20 cellular contexts compared by ENCODE assay signal in the genomic region with DNA sequence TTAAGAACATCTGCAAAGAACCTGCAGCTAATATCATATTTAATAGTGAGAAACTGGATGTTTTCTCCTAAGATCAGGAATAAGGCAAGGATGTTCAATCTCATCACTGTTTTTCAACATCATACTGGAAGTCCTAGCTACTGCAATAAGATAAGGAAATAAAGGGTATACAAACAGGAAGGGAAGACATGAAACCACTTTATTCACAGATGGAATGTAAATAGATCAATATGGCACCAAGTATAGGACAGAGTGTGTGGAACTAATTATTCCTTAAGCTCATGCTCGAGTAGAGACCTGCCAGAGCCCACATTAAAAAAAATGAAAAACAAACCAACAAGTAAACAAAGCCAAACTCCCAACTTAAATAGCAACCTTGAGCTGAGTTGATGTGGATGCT. TPM values are rescaled to one million over a fixed set of nuclear protein-coding genes. Genes with fewer than 3 reads are reported as not detected.
DNase-seq lines count a peak whose midpoint lies in the region; ATAC-seq, FAIRE-seq and TF ChIP-seq lines count a peak whose summit lies in the region.
"Had no signal": no experiment of that assay in that cellular context is flagged by ENCODE, and none has a peak within 500 bp of the region (broad histone marks: within the 10 kb centered on the region; RNA-seq: fewer than 3 reads in every experiment).

No MANE protein-coding gene starts in this region.

- no peak for FAIRE-seq in HepG2 (lab: Jason Lieb, UNC)
- FAIRE-seq: GM19239 had no signal

- H4K20me1 ChIP-seq in HepG2 (ENCODE audit: insufficient read depth, low read length): no peaks in the 10 kb centered on the region
- H4K20me1 ChIP-seq: BLaER1 had no signal

- peaks cover 13% of the 10 kb centered on the region for H3K36me3 Mint-ChIP-seq in activated T-helper 2 cell treated with anti-CD3 and anti-CD28 coated beads, Interferon-gamma antibody, Interleukin-2, Interleukin-4, amounts not matched to agents 10 μg/mL and 5 μg/mL and 100 μg/mL, durations not matched to agents 14 hours and 24 hours and 36 hours (ENCODE audit: low read depth)
- H3K36me3 Mint-ChIP-seq in immature natural killer cell: peaks cover 0 to 6% (median 0%) of the 10 kb centered on the region in 3 donors
- H3K36me3 Mint-ChIP-seq: CD14-positive monocyte; CD4-positive, alpha-beta memory T cell; IgD-negative memory B cell had no signal

- CTCF ChIA-PET in HepG2 (lab: Yijun Ruan, JAX; ENCODE audit: low intra/inter-chr PET ratio, low total read pairs): no interaction called here

- H3K4me3 ChIP-seq in HepG2 (replicated peaks in 1 of 3; ENCODE audit: insufficient read depth in 1 of 3, low read depth in 2 of 3, low read length in 3 of 3) (no peak overlapping the region), right lobe of liver (no peak overlapping the region), gastrocnemius medialis (no peak overlapping the region)
- H3K4me3 ChIP-seq: BLaER1, HAP-1 had no signal

- H3K27me3 ChIP-seq in HepG2 (ENCODE audit: control insufficient read depth in 1 of 2, insufficient read depth in 2 of 2, low read length in 2 of 2) (no peaks in the 10 kb centered on the region), right lobe of liver (no peaks in the 10 kb centered on the region), gastrocnemius medialis (no peaks in the 10 kb centered on the region)
- H3K27me3 ChIP-seq: BLaER1 had no signal

- H3K9ac ChIP-seq in HepG2 (ENCODE audit: insufficient read depth, low read depth, low read length): no peak overlapping the region
- H3K9ac ChIP-seq: BLaER1 had no signal

- no peaks in the 10 kb centered on the region for H3K79me2 ChIP-seq in HepG2 (ENCODE audit: insufficient read depth, low read length)

- H3K9me3 Mint-ChIP-seq in activated T-helper 2 cell treated with anti-CD3 and anti-CD28 coated beads, Interferon-gamma antibody, Interleukin-2, Interleukin-4, amounts not matched to agents 10 μg/mL and 5 μg/mL and 100 μg/mL, durations not matched to agents 14 hours and 24 hours and 36 hours: peaks cover 13% of the 10 kb centered on the region
- no peaks in the 10 kb centered on the region for H3K9me3 Mint-ChIP-seq in immature natural killer cell
- H3K9me3 Mint-ChIP-seq: CD4-positive, alpha-beta memory T cell had no signal

- in situ Hi-C loops in HepG2 (cut with HindIII; ENCODE audit: extremely low pct_ligation_motif_present, low pct_unique_long_range_greater_than_20kb): no loop called here
- in situ Hi-C loops in gastrocnemius medialis (cut with MboI; ENCODE audit: low sequenced_read_pairs in 4 of 4): no loop called here

- H3K4me3 Mint-ChIP-seq in activated T-helper 2 cell treated with anti-CD3 and anti-CD28 coated beads, Interferon-gamma antibody, Interleukin-2, Interleukin-4, amounts not matched to agents 10 μg/mL and 5 μg/mL and 100 μg/mL, durations not matched to agents 14 hours and 24 hours and 36 hours (ENCODE audit: low read depth): peak overlapping the region; percentile 52
- peak overlapping the region; percentile 9 to 39 (median 25) for H3K4me3 Mint-ChIP-seq in immature natural killer cell
- H3K4me3 Mint-ChIP-seq: CD14-positive monocyte, IgD-negative memory B cell had no signal

- H3K4me1 ChIP-seq in HepG2 (ENCODE audit: insufficient read depth, low read length) (peaks cover 97% of the 10 kb centered on the region), right lobe of liver (peaks cover 0 to 7% (median 0%) of the 10 kb centered on the region in 4 donors), gastrocnemius medialis (no peaks in the 10 kb centered on the region)
- H3K4me1 ChIP-seq: HAP-1 had no signal

- BruUV-seq in HepG2 (replicated peaks; lab: Mats Ljungman, UMichigan): no TSS peak

- intact Hi-C loops in HepG2 (cut with micrococcal nuclease; ENCODE audit: unreplicated experiment) (no loop called here), right lobe of liver (cut with DNase I) (no loop called here), gastrocnemius medialis (cut with DNase I; ENCODE audit: low total_unique reads) (no loop called here)
- intact Hi-C loops in activated T-helper 2 cell treated with anti-CD3 and anti-CD28 coated beads, Interferon-gamma antibody, Interleukin-2, Interleukin-4, amounts not matched to agents 10 μg/mL and 5 μg/mL and 100 μg/mL, durations not matched to agents 14 hours and 24 hours and 36 hours (cut with micrococcal nuclease): loop anchor here (5.0 kb wide), 3 partner anchors 141 to 371 kb away; partner anchors contain the start of gene EPAS1

- DNase-seq in HepG2 (ENCODE audit: low spot score) (no peak), right lobe of liver (no peak), immature natural killer cell (no peak), NCI-H774 (lab: John Stamatoyannopoulos, UW) (no peak), NCI-H146 treated with DMSO at 0.1 percent for 48 hours (lab: John Stamatoyannopoulos, UW; ENCODE audit: unreplicated experiment) (no peak), gastrocnemius medialis (no peak)
- DNase-seq in activated T-helper 2 cell treated with anti-CD3 and anti-CD28 coated beads, Interferon-gamma antibody, Interleukin-2, Interleukin-4, amounts not matched to agents 10 μg/mL and 5 μg/mL and 100 μg/mL, durations not matched to agents 14 hours and 24 hours and 36 hours (ENCODE audit: low spot score): no peak
- DNase-seq: 8988T; CD4-positive, alpha-beta memory T cell; DMS79 treated with DMSO at 0.1 percent for 48 hours; GF-D8 had no signal

- H3K27ac Mint-ChIP-seq in activated T-helper 2 cell treated with anti-CD3 and anti-CD28 coated beads, Interferon-gamma antibody, Interleukin-2, Interleukin-4, amounts not matched to agents 10 μg/mL and 5 μg/mL and 100 μg/mL, durations not matched to agents 14 hours and 24 hours and 36 hours: peak overlapping the region; percentile 87
- H3K27ac Mint-ChIP-seq in immature natural killer cell: peak overlapping the region in 5 of 6 donors; percentile 3 to 96 (median 58)
- H3K27ac Mint-ChIP-seq: CD14-positive monocyte, IgD-negative memory B cell had no signal

- WGBS in HepG2 (ENCODE audit: low lambda C conversion rate): 51% methylated on average over 1 of the region's 1 CpG
- no CpG with 5 or more reads among the region's 1 CpG for WGBS in right lobe of liver (ENCODE audit: insufficient coverage, low coverage, low lambda C conversion rate, missing lambda C conversion rate)

- peaks cover 74% of the 10 kb centered on the region for H3K4me1 Mint-ChIP-seq in activated T-helper 2 cell treated with anti-CD3 and anti-CD28 coated beads, Interferon-gamma antibody, Interleukin-2, Interleukin-4, amounts not matched to agents 10 μg/mL and 5 μg/mL and 100 μg/mL, durations not matched to agents 14 hours and 24 hours and 36 hours (ENCODE audit: low read depth)
- peaks cover 59 to 61% of the 10 kb centered on the region in 2 donors for H3K4me1 Mint-ChIP-seq in immature natural killer cell

- ATAC-seq in HepG2 (no peak), right lobe of liver (no peak), gastrocnemius medialis (no peak)

- H3K27ac ChIP-seq in HepG2 (ENCODE audit: extremely low read length, insufficient read depth, low read length) (no peak overlapping the region), right lobe of liver (no peak overlapping the region), gastrocnemius medialis (no peak overlapping the region)
- H3K27ac ChIP-seq: BLaER1 had no signal

- 0 out of 4 replicates have a peak, but pooled peaks of 1 of the 2 experiments have one; percentile 22 for TF ChIP-seq EP300 in HepG2 (IDR thresholded peaks at IDR 0.05; ENCODE audit: low read depth in 2 of 2, low read length in 2 of 2)
- TF ChIP-seq EP300 in HepG2 (CRISPR knock-in tag; IDR thresholded peaks at IDR 0.05; ENCODE audit: borderline replicate concordance): no peak

- TF ChIP-seq RAD21 in HepG2 (CRISPR knock-in tag; IDR thresholded peaks at IDR 0.05): no peak

- H3K27me3 Mint-ChIP-seq in activated T-helper 2 cell treated with anti-CD3 and anti-CD28 coated beads, Interferon-gamma antibody, Interleukin-2, Interleukin-4, amounts not matched to agents 10 μg/mL and 5 μg/mL and 100 μg/mL, durations not matched to agents 14 hours and 24 hours and 36 hours (ENCODE audit: low read depth): no peaks in the 10 kb centered on the region
- H3K27me3 Mint-ChIP-seq in immature natural killer cell (ENCODE audit: low read depth in 3 of 3): peaks cover 6 to 14% (median 10%) of the 10 kb centered on the region in 3 donors
- H3K27me3 Mint-ChIP-seq: CD4-positive, alpha-beta memory T cell had no signal

- H3K9me3 ChIP-seq in HepG2 (ENCODE audit: low read length) (no peaks in the 10 kb centered on the region), right lobe of liver (no peaks in the 10 kb centered on the region), gastrocnemius medialis (no peaks in the 10 kb centered on the region)
- H3K9me3 ChIP-seq: BLaER1, HAP-1 had no signal

- H2AFZ ChIP-seq in HepG2 (ENCODE audit: low read length): no peak overlapping the region

- TF ChIP-seq POLR2A in HepG2 (IDR thresholded peaks at IDR 0.05; ENCODE audit: insufficient read depth in 1 of 2, low read depth in 2 of 2, low read length in 2 of 2): no peak
- TF ChIP-seq POLR2A in right lobe of liver (IDR thresholded peaks at IDR 0.05): no peak
- no peak for TF ChIP-seq POLR2A in gastrocnemius medialis (IDR thresholded peaks at IDR 0.05)

- POLR2A ChIA-PET in HepG2 (lab: Yijun Ruan, JAX): interaction anchor here (1.3 kb wide), 1 partner anchor 29 kb away, joined by 4 read pairs; no protein-coding TSS in a partner anchor

- H3K36me3 ChIP-seq in HepG2 (replicated peaks in 1 of 2; ENCODE audit: control insufficient read depth in 1 of 2, insufficient read depth in 2 of 2, low read length in 2 of 2): no peaks in the 10 kb centered on the region
- H3K36me3 ChIP-seq in right lobe of liver: no peaks in the 10 kb centered on the region
- no peaks in the 10 kb centered on the region for H3K36me3 ChIP-seq in gastrocnemius medialis
- H3K36me3 ChIP-seq: BLaER1, HAP-1 had no signal

- TF ChIP-seq CTCF in HepG2 (CRISPR knock-in tag; IDR thresholded peaks at IDR 0.05): no peak
- no peak for TF ChIP-seq CTCF in right lobe of liver (IDR thresholded peaks at IDR 0.05)
- TF ChIP-seq CTCF in gastrocnemius medialis (IDR thresholded peaks at IDR 0.05 in 4 of 5, conservative IDR thresholded peaks at IDR 0.05 in 1 of 5): no peak

- H3K4me2 ChIP-seq in HepG2 (ENCODE audit: low read depth, low read length): no peak overlapping the region
- H3K4me2 ChIP-seq: BLaER1 had no signal

RNA-seq across cellular contexts. Expression of gene TMEM247, which starts 41.3 kb away (rescaled TPM):
- not detected in 2 replicates for total RNA-seq in HepG2 (2016; rRNA removed; fragmentation: Illumina TruSeq; extraction: Trizol)
- total RNA-seq in HepG2 (2016; cell fraction: cytosol; rRNA removed; fragmentation: Illumina TruSeq; extraction: Trizol; ENCODE audit: low read depth): not detected in 2 replicates
- not detected in 2 replicates for total RNA-seq in HepG2 (2016; cell fraction: insoluble cytoplasmic fraction; rRNA removed; fragmentation: Illumina TruSeq; extraction: Trizol)
- not detected in 2 replicates for total RNA-seq in HepG2 (2016; cell fraction: membrane; rRNA removed; fragmentation: Illumina TruSeq; extraction: Trizol)
- total RNA-seq in HepG2 (2016; cell fraction: nucleus; rRNA removed; fragmentation: Illumina TruSeq; extraction: Trizol): not detected in 2 replicates
- not detected in 2 replicates for polyA plus RNA-seq in HepG2 (2011; rRNA removed)
- not detected in 2 replicates for polyA plus RNA-seq in HepG2 (2011; cell fraction: cytosol; rRNA removed)
- not detected in 2 replicates for polyA plus RNA-seq in HepG2 (2011; cell fraction: nucleus; rRNA removed)
- polyA plus RNA-seq in HepG2 (2012): not detected in 2 replicates
- not detected in 2 replicates for polyA plus RNA-seq in HepG2 (2016; cell fraction: cytosol; fragmentation: Illumina TruSeq; extraction: Trizol; ENCODE audit: low read depth)
- not detected in 2 replicates for polyA plus RNA-seq in HepG2 (2016; cell fraction: insoluble cytoplasmic fraction; fragmentation: Illumina TruSeq; extraction: Trizol; ENCODE audit: low read depth)
- polyA plus RNA-seq in HepG2 (2016; cell fraction: membrane; fragmentation: Illumina TruSeq; extraction: Trizol; ENCODE audit: low read depth): not detected in 2 replicates
- polyA plus RNA-seq in HepG2 (2016; cell fraction: nucleus; fragmentation: Illumina TruSeq; extraction: Trizol; ENCODE audit: insufficient read depth, low read depth): not detected in 2 replicates
- polyA minus RNA-seq in HepG2 (2011; rRNA and poly(A)+ RNA removed; ENCODE audit: low replicate concordance): not detected in 2 replicates
- not detected in 2 replicates for polyA minus RNA-seq in HepG2 (2011; cell fraction: cytosol; rRNA and poly(A)+ RNA removed)
- polyA minus RNA-seq in HepG2 (2011; cell fraction: nucleus; rRNA and poly(A)+ RNA removed): not detected in 2 replicates
- total RNA-seq in right lobe of liver: not detected
- not detected in 2 replicates for total RNA-seq in activated T-helper 2 cell treated with anti-CD3 and anti-CD28 coated beads, Interferon-gamma antibody, Interleukin-2, Interleukin-4, amounts not matched to agents 10 μg/mL and 5 μg/mL and 100 μg/mL, durations not matched to agents 14 hours and 24 hours and 36 hours
- polyA plus RNA-seq in immature natural killer cell: not detected
- not detected for total RNA-seq in gastrocnemius medialis
- total RNA-seq: A673; CD4-positive, alpha-beta memory T cell; H4; HT-29 had no signal
- polyA plus RNA-seq: AG04450; CD14-positive monocyte; CD4-positive, alpha-beta memory T cell; IgD-negative memory B cell had no signal
